Comparison of ENCODE assay signal across 1 cellular context in genomic region chr6:81761197-81761596, GRCh38.
TF ChIP-seq lines count a peak whose summit lies in the region.

No MANE protein-coding gene starts in this region.

TF ChIP-seq in endothelial cell of umbilical vein, 7 proteins besides CTCF, POLR2A, EP300 and RAD21 (continued from another document):
- TF ChIP-seq JUN (IDR thresholded peaks at IDR 0.05; ENCODE audit: borderline replicate concordance, insufficient read depth, insufficient read length, low read depth) (peak; percentile 20), EZH2 (IDR thresholded peaks at IDR 0.05; ENCODE audit: borderline replicate concordance, low read depth, low read length, severe bottlenecking) (no peak), GATA2 (IDR thresholded peaks at IDR 0.05; ENCODE audit: insufficient read depth, insufficient read length, low read depth, low read length) (no peak), MYC (IDR thresholded peaks at IDR 0.05; ENCODE audit: low read depth, low read length) (no peak), FOS (IDR thresholded peaks at IDR 0.05; ENCODE audit: borderline replicate concordance, insufficient read depth, low read length) (peak; percentile 66)
TF ChIP-seq in endothelial cell of umbilical vein: peak in this region for 2.
